Comparison of ENCODE assay signal across 1 cellular context in the genomic region with DNA sequence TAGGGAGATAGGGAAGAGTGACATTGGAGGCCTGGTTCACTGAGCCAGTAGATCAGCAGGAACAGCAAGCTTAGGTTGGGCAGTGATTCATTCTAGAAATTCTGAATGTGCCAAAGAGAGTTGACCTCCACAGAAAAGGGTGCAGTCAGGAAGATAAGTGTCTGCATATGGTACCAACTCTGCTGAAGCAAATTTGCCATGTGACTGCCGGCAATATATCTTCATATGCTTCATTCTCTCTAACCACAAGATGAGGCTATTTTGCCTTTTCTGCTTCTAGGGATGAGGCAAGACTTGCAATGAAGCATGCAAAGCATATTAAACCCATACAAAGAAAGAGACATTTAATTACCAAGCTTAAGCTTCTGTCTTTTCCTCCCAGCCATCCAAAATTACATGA.
TF ChIP-seq lines count a peak whose summit lies in the region.

No MANE protein-coding gene starts in this region.

TF ChIP-seq in HEK293, 187 proteins besides CTCF, POLR2A, EP300 and RAD21 (continued from another document):
- TF ChIP-seq, protein P1, sequence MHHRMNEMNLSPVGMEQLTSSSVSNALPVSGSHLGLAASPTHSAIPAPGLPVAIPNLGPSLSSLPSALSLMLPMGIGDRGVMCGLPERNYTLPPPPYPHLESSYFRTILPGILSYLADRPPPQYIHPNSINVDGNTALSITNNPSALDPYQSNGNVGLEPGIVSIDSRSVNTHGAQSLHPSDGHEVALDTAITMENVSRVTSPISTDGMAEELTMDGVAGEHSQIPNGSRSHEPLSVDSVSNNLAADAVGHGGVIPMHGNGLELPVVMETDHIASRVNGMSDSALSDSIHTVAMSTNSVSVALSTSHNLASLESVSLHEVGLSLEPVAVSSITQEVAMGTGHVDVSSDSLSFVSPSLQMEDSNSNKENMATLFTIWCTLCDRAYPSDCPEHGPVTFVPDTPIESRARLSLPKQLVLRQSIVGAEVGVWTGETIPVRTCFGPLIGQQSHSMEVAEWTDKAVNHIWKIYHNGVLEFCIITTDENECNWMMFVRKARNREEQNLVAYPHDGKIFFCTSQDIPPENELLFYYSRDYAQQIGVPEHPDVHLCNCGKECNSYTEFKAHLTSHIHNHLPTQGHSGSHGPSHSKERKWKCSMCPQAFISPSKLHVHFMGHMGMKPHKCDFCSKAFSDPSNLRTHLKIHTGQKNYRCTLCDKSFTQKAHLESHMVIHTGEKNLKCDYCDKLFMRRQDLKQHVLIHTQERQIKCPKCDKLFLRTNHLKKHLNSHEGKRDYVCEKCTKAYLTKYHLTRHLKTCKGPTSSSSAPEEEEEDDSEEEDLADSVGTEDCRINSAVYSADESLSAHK (tag by site-specific recombination; IDR thresholded peaks at IDR 0.05), result no peak
- TF ChIP-seq ZNF600 (tag by site-specific recombination; IDR thresholded peaks at IDR 0.05) (no peak), ZNF768 (tag by site-specific recombination; IDR thresholded peaks at IDR 0.05) (no peak), FEZF1 (tag by site-specific recombination; IDR thresholded peaks at IDR 0.05) (peak; percentile 84), ZNF423 (tag by site-specific recombination; IDR thresholded peaks at IDR 0.05) (no peak), ZNF114 (tag by site-specific recombination; IDR thresholded peaks at IDR 0.05) (no peak), ZNF549 (tag by site-specific recombination; IDR thresholded peaks at IDR 0.05) (no peak), ZNF473 (tag by site-specific recombination; IDR thresholded peaks at IDR 0.05) (no peak), ZNF621 (tag by site-specific recombination; IDR thresholded peaks at IDR 0.05) (no peak), KLF8 (tag by site-specific recombination; IDR thresholded peaks at IDR 0.05) (0 out of 2 replicates have a peak, but pooled peaks have one; percentile 52)
- TF ChIP-seq, protein P2, sequence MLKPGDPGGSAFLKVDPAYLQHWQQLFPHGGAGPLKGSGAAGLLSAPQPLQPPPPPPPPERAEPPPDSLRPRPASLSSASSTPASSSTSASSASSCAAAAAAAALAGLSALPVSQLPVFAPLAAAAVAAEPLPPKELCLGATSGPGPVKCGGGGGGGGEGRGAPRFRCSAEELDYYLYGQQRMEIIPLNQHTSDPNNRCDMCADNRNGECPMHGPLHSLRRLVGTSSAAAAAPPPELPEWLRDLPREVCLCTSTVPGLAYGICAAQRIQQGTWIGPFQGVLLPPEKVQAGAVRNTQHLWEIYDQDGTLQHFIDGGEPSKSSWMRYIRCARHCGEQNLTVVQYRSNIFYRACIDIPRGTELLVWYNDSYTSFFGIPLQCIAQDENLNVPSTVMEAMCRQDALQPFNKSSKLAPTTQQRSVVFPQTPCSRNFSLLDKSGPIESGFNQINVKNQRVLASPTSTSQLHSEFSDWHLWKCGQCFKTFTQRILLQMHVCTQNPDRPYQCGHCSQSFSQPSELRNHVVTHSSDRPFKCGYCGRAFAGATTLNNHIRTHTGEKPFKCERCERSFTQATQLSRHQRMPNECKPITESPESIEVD (tag by site-specific recombination; IDR thresholded peaks at IDR 0.05), result peak; percentile 87
- TF ChIP-seq, protein P3, sequence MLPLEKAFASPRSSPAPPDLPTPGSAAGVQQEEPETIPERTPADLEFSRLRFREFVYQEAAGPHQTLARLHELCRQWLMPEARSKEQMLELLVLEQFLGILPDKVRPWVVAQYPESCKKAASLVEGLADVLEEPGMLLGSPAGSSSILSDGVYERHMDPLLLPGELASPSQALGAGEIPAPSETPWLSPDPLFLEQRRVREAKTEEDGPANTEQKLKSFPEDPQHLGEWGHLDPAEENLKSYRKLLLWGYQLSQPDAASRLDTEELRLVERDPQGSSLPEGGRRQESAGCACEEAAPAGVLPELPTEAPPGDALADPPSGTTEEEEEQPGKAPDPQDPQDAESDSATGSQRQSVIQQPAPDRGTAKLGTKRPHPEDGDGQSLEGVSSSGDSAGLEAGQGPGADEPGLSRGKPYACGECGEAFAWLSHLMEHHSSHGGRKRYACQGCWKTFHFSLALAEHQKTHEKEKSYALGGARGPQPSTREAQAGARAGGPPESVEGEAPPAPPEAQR (tag by site-specific recombination; IDR thresholded peaks at IDR 0.05), result no peak
- TF ChIP-seq, protein P4, sequence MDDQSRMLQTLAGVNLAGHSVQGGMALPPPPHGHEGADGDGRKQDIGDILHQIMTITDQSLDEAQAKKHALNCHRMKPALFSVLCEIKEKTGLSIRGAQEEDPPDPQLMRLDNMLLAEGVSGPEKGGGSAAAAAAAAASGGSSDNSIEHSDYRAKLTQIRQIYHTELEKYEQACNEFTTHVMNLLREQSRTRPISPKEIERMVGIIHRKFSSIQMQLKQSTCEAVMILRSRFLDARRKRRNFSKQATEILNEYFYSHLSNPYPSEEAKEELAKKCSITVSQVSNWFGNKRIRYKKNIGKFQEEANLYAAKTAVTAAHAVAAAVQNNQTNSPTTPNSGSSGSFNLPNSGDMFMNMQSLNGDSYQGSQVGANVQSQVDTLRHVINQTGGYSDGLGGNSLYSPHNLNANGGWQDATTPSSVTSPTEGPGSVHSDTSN (CRISPR knock-in tag; IDR thresholded peaks at IDR 0.05), result no peak
